Comparison of ENCODE assay signal across 8 cellular contexts in the genomic region with DNA sequence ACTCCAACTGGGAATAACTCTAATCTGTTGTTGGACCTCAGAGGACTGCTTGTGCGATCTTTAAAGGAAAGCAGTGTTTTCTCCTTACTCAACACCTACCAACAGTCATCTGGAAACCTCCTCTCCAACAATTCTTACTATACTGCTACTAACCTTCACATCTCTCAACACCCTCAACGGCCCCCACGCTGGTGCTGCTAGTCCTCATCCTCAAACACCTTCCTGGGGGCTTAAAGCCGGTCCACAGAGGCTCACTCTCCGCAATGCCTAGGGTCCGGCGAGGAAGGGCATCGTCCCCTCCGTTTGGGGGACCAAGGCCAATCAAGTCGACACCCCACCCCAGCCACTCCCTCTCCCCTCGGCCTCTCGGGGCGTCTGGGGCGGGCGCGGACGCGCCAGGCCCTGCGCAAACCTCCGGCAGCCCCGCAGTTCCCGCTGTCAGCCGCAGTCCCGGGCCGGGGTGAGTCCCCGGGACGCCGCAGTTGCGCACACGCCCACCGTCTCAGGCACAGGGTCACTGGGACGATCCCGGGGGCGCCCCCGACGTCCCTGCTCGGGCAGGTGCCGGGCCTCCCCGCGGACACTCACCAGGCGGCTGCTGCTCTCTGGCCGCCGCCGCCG. TPM values are rescaled to one million over a fixed set of nuclear protein-coding genes. Genes with fewer than 3 reads are reported as not detected.
A peak's percentile ranks its signal among the peaks of the same experiment; 100 is the strongest.
DNase-seq lines count a peak whose midpoint lies in the region; ATAC-seq and TF ChIP-seq lines count a peak whose summit lies in the region.

No MANE protein-coding gene starts in this region.

- peaks cover 15% of the 10 kb centered on the region for H3K4me1 ChIP-seq in CD4-positive, CD25-positive, alpha-beta regulatory T cell (ENCODE audit: control insufficient read depth, insufficient read depth, low read length, poor library complexity, severe bottlenecking)
- H3K4me1 ChIP-seq in naive thymus-derived CD4-positive, alpha-beta T cell (ENCODE audit: control insufficient read depth in 2 of 2, insufficient read depth in 2 of 2, low read length in 2 of 2): peaks cover 0 to 6% of the 10 kb centered on the region in 2 donors

- CTCF ChIA-PET in naive thymus-derived CD4-positive, alpha-beta T cell (lab: Charles Lee): no interaction called here

- peak overlapping the region; percentile 87 to 98 (median 92) for H3K4me3 Mint-ChIP-seq in CD4-positive, CD25-positive, alpha-beta regulatory T cell
- peak overlapping the region; percentile 87 for H3K4me3 Mint-ChIP-seq in endothelial cell (ENCODE audit: unreplicated experiment)
- H3K4me3 Mint-ChIP-seq in naive thymus-derived CD4-positive, alpha-beta T cell: peak overlapping the region; percentile 81 to 92 (median 86)
- peak overlapping the region; percentile 89 for H3K4me3 Mint-ChIP-seq in type B pancreatic cell

- peak overlapping the region; percentile 83 for H3K27ac ChIP-seq in CD4-positive, CD25-positive, alpha-beta regulatory T cell (ENCODE audit: insufficient read depth, low read length, poor library complexity, severe bottlenecking)
- H3K27ac ChIP-seq in naive thymus-derived CD4-positive, alpha-beta T cell (ENCODE audit: low read depth, low read length): peak overlapping the region; percentile 82

- H3K27me3 ChIP-seq in CD4-positive, CD25-positive, alpha-beta regulatory T cell (ENCODE audit: control insufficient read depth, insufficient read depth, low read length): no peaks in the 10 kb centered on the region
- no peaks in the 10 kb centered on the region for H3K27me3 ChIP-seq in naive thymus-derived CD4-positive, alpha-beta T cell (ENCODE audit: control insufficient read depth in 2 of 2, insufficient read depth in 2 of 2, low read length in 2 of 2)

- H3K4me3 ChIP-seq in CD4-positive, CD25-positive, alpha-beta regulatory T cell (ENCODE audit: low read depth, low read length): peak overlapping the region; percentile 78
- peak overlapping the region; percentile 74 for H3K4me3 ChIP-seq in naive thymus-derived CD4-positive, alpha-beta T cell (ENCODE audit: low read length)

- H3K36me3 ChIP-seq in CD4-positive, CD25-positive, alpha-beta regulatory T cell (ENCODE audit: control insufficient read depth, insufficient read depth, low read length): no peaks in the 10 kb centered on the region
- no peaks in the 10 kb centered on the region for H3K36me3 ChIP-seq in naive thymus-derived CD4-positive, alpha-beta T cell (ENCODE audit: control insufficient read depth in 2 of 3, insufficient read depth in 3 of 3, low read length in 3 of 3)

- H3K9me3 ChIP-seq in CD4-positive, CD25-positive, alpha-beta regulatory T cell (ENCODE audit: control insufficient read depth in 2 of 2, low read length in 2 of 2): no peaks in the 10 kb centered on the region
- no peaks in the 10 kb centered on the region for H3K9me3 ChIP-seq in naive thymus-derived CD4-positive, alpha-beta T cell (ENCODE audit: control insufficient read depth in 2 of 3, low read length in 3 of 3)

- peak overlapping the region in 2 of 3 donors; percentile 71 to 86 for H3K27ac Mint-ChIP-seq in CD4-positive, CD25-positive, alpha-beta regulatory T cell
- H3K27ac Mint-ChIP-seq in endothelial cell (ENCODE audit: unreplicated experiment) (peak overlapping the region; percentile 13), type B pancreatic cell (peak overlapping the region; percentile 97)
- peak overlapping the region; percentile 63 to 96 (median 89) for H3K27ac Mint-ChIP-seq in naive thymus-derived CD4-positive, alpha-beta T cell

- POLR2A ChIA-PET in naive thymus-derived CD4-positive, alpha-beta T cell (lab: Charles Lee): interaction anchor here (1.0 to 1.5 kb wide), 3 partner anchors 58 to 312 kb away, joined by 4 to 7 read pairs (median 5); a partner anchor contains a TSS

- no peak for ATAC-seq in CD4-positive, CD25-positive, alpha-beta regulatory T cell (ENCODE audit: low read depth in 2 of 2)
- ATAC-seq in GM19372 (IDR thresholded peaks at IDR 0.05; ENCODE audit: low read depth, unreplicated experiment): peak; percentile 29
- ATAC-seq in HG03439 (IDR thresholded peaks at IDR 0.05; ENCODE audit: unreplicated experiment): peak; percentile 32
- ATAC-seq in naive thymus-derived CD4-positive, alpha-beta T cell: peak; percentile 5

- peak in 2 of 3 donors; percentile 23 to 26 for DNase-seq in CD4-positive, CD25-positive, alpha-beta regulatory T cell
- peak; percentile 4 for DNase-seq in activated CD4-positive, alpha-beta T cell treated with anti-CD3 and anti-CD28 coated beads for 4 hours
- DNase-seq in endothelial cell (ENCODE audit: low spot score): no peak
- peak in 4 of 9 donors; percentile 8 to 18 (median 16) for DNase-seq in naive thymus-derived CD4-positive, alpha-beta T cell
- DNase-seq in type B pancreatic cell (ENCODE audit: extremely low spot score, unreplicated experiment): peak; percentile 69
- DNase-seq in COLO829 (ENCODE audit: low spot score): no peak

- intact Hi-C loops in naive thymus-derived CD4-positive, alpha-beta T cell (cut with micrococcal nuclease): loop anchor here (1.0 to 5.0 kb wide), 9 partner anchors 24 to 311 kb away; a partner anchor contains a TSS

- peaks cover 17 to 47% (median 32%) of the 10 kb centered on the region in 4 donors for H3K4me1 Mint-ChIP-seq in CD4-positive, CD25-positive, alpha-beta regulatory T cell
- H3K4me1 Mint-ChIP-seq in endothelial cell (ENCODE audit: unreplicated experiment): peaks cover 11% of the 10 kb centered on the region
- peaks cover 11 to 50% (median 37%) of the 10 kb centered on the region in 7 donors for H3K4me1 Mint-ChIP-seq in naive thymus-derived CD4-positive, alpha-beta T cell
- H3K4me1 Mint-ChIP-seq in type B pancreatic cell (ENCODE audit: unreplicated experiment): peaks cover 4% of the 10 kb centered on the region

- H3K9me3 Mint-ChIP-seq in CD4-positive, CD25-positive, alpha-beta regulatory T cell: peaks cover 0 to 2% (median 0%) of the 10 kb centered on the region in 7 donors
- H3K9me3 Mint-ChIP-seq in endothelial cell (ENCODE audit: unreplicated experiment) (no peaks in the 10 kb centered on the region), type B pancreatic cell (peaks cover 6% of the 10 kb centered on the region)
- H3K9me3 Mint-ChIP-seq in naive thymus-derived CD4-positive, alpha-beta T cell: peaks cover 0 to 3% (median 0%) of the 10 kb centered on the region in 11 donors

- TF ChIP-seq CTCF in endothelial cell (IDR thresholded peaks at IDR 0.05; ENCODE audit: unreplicated experiment): no peak
- TF ChIP-seq CTCF in type B pancreatic cell (conservative IDR thresholded peaks at IDR 0.05): no peak

- no peaks in the 10 kb centered on the region for H3K27me3 Mint-ChIP-seq in CD4-positive, CD25-positive, alpha-beta regulatory T cell
- H3K27me3 Mint-ChIP-seq in endothelial cell (ENCODE audit: unreplicated experiment): peaks cover 8% of the 10 kb centered on the region
- H3K27me3 Mint-ChIP-seq in naive thymus-derived CD4-positive, alpha-beta T cell: no peaks in the 10 kb centered on the region
- H3K27me3 Mint-ChIP-seq in type B pancreatic cell: no peaks in the 10 kb centered on the region

- H3K36me3 Mint-ChIP-seq in CD4-positive, CD25-positive, alpha-beta regulatory T cell: no peaks in the 10 kb centered on the region
- H3K36me3 Mint-ChIP-seq in endothelial cell (ENCODE audit: low read depth, unreplicated experiment) (no peaks in the 10 kb centered on the region), type B pancreatic cell (peaks cover 3% of the 10 kb centered on the region)
- peaks cover 0 to 10% (median 0%) of the 10 kb centered on the region in 5 donors for H3K36me3 Mint-ChIP-seq in naive thymus-derived CD4-positive, alpha-beta T cell

RNA-seq across cellular contexts. Expression of a gene that starts 0.4 kb away (rescaled TPM):
- 33.5 TPM for total RNA-seq in CD4-positive, CD25-positive, alpha-beta regulatory T cell
- 1 to 10 TPM; 3.4 to 7.2 (median 6.2) TPM for polyA plus RNA-seq in CD4-positive, CD25-positive, alpha-beta regulatory T cell
- total RNA-seq in endothelial cell (ENCODE audit: unreplicated experiment): 23.8 TPM
- total RNA-seq in naive thymus-derived CD4-positive, alpha-beta T cell: 10 to 100 TPM; 17.5 to 24.8 (median 20.8) TPM
- polyA plus RNA-seq in naive thymus-derived CD4-positive, alpha-beta T cell: 1 to 10 TPM; 4.0 to 5.6 TPM
- total RNA-seq in type B pancreatic cell (ENCODE audit: low replicate concordance): 26.1 and 48.9 TPM in 2 replicates

Comparison
In these comparisons a context has a peak if more than half of its experiments do, and no peak if none do; other contexts are left out.
1. ATAC-seq: peak in GM19372 (single experiment), HG03439 (single experiment) and naive thymus-derived CD4-positive, alpha-beta T cell (single experiment); none in CD4-positive, CD25-positive, alpha-beta regulatory T cell (0 of 2).
2. DNase-seq: peak in CD4-positive, CD25-positive, alpha-beta regulatory T cell (2 of 3), activated CD4-positive, alpha-beta T cell treated with anti-CD3 and anti-CD28 coated beads for 4 hours (2 of 2) and type B pancreatic cell (single experiment); none in endothelial cell (single experiment) and COLO829 (single experiment).
3. H3K27ac Mint-ChIP-seq: peak in every context shown above with its lines; median percentile 97 in type B pancreatic cell; 89 in naive thymus-derived CD4-positive, alpha-beta T cell; 78 in CD4-positive, CD25-positive, alpha-beta regulatory T cell; 13 in endothelial cell.
4. Peak in every context shown above with its lines, with median percentiles within 50 percentile points of each other: H3K4me3 Mint-ChIP-seq.